ENCODE assay signal across 29 cellular contexts in the genomic region with DNA sequence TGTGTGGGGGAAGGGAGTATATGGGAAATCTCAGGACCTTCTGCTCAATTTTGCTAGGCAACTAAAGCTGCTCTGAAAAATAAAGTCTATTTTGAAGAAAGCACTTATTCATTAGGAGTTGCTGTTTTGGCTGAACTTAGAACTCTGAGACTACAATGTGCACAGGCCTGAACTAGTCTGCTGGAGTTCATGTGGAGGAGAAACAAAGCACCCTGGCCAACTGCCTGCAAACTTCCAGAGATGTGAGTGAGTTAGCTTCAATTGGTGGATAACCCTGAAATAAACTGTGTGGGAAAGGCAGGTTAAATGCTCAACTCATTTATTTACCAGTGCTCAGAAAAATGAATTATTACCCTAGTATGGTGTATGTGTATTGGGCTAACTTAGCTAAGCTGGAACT. TPM values are rescaled to one million over a fixed set of nuclear protein-coding genes. Genes with fewer than 3 reads are reported as not detected.
"Had no signal": no experiment of that assay in that cellular context is flagged by ENCODE, and none has a peak within 500 bp of the region (broad histone marks: within the 10 kb centered on the region; RNA-seq: fewer than 3 reads in every experiment).

No MANE protein-coding gene starts in this region.

- H3K4me3 ChIP-seq: ascending aorta, breast epithelium, SJSA1 had no signal

- H3K9ac ChIP-seq: SK-N-SH had no signal

- H3K27ac ChIP-seq: ascending aorta, SJSA1 had no signal

- H3K4me3 Mint-ChIP-seq: activated CD4-positive, alpha-beta T cell treated with anti-CD3 and anti-CD28 coated beads for 36 hours; activated CD4-positive, alpha-beta T cell treated with anti-CD3 and anti-CD28 coated beads, Interleukin-2, amount 10 ng/mL, durations not matched to agents 7 days and 5 days; activated CD8-positive, alpha-beta T cell treated with anti-CD3 and anti-CD28 coated beads, Interleukin-2, amount 10 ng/mL, durations not matched to agents 7 days and 5 days; activated naive CD4-positive, alpha-beta T cell treated with anti-CD3 and anti-CD28 coated beads, Interleukin-2, amount 50 U/mL, for 24 hours; activated naive CD8-positive, alpha-beta T cell treated with anti-CD3 and anti-CD28 coated beads, Interleukin-2, amount 10 ng/mL, durations not matched to agents 7 days and 5 days; activated T-cell treated with anti-CD3 and anti-CD28 coated beads, Interleukin-2, amount 50 U/mL, for 24 hours; T-helper 1 cell treated with Interleukin-12 subunit alpha and Interleukin-12 subunit beta and Interleukin-4 antibody, amounts not matched to agents 30 μg/mL and 1 μg/mL, for 36 hours; T-helper 2 cell treated with Interferon-gamma antibody and Interleukin-4, amounts not matched to agents 5 μg/mL and 100 μg/mL, for 36 hours; WTC11 had no signal

- H3K4me2 ChIP-seq: SK-N-SH had no signal

- H3K9me3 Mint-ChIP-seq: activated CD4-positive, alpha-beta T cell treated with anti-CD3 and anti-CD28 coated beads, Interleukin-2, amount 10 ng/mL, durations not matched to agents 7 days and 5 days; activated naive CD4-positive, alpha-beta T cell treated with anti-CD3 and anti-CD28 coated beads, Interleukin-2, amount 50 U/mL, for 24 hours; T-helper 1 cell treated with Interleukin-12 subunit alpha and Interleukin-12 subunit beta and Interleukin-4 antibody, amounts not matched to agents 30 μg/mL and 1 μg/mL, for 36 hours had no signal

- H3K27me3 ChIP-seq: ascending aorta, breast epithelium had no signal

- H3K27me3 Mint-ChIP-seq: activated CD4-positive, alpha-beta T cell treated with anti-CD3 and anti-CD28 coated beads for 36 hours; activated naive CD4-positive, alpha-beta T cell treated with anti-CD3 and anti-CD28 coated beads, Interleukin-2, amount 50 U/mL, for 24 hours; activated T-cell treated with anti-CD3 and anti-CD28 coated beads, Interleukin-2, amount 50 U/mL, for 24 hours had no signal

- H3K9me3 ChIP-seq: ascending aorta, SJSA1, SK-N-SH had no signal

- H3K4me1 Mint-ChIP-seq: activated CD4-positive, alpha-beta T cell treated with anti-CD3 and anti-CD28 coated beads for 36 hours; activated CD4-positive, alpha-beta T cell treated with anti-CD3 and anti-CD28 coated beads, Interleukin-2, amount 10 ng/mL, durations not matched to agents 7 days and 5 days; activated naive CD4-positive, alpha-beta T cell treated with anti-CD3 and anti-CD28 coated beads, Interleukin-2, amount 50 U/mL, for 24 hours; activated naive CD8-positive, alpha-beta T cell treated with anti-CD3 and anti-CD28 coated beads, Interleukin-2, amount 10 ng/mL, durations not matched to agents 7 days and 5 days; WTC11 had no signal

- ATAC-seq: activated CD4-positive, alpha-beta T cell treated with anti-CD3 and anti-CD28 coated beads for 36 hours; activated CD4-positive, CD25-positive, alpha-beta regulatory T cell treated with anti-CD3 and anti-CD28 coated beads, Interleukin-2, amount 50 U/mL, for 24 hours; activated CD8-positive, alpha-beta T cell treated with anti-CD3 and anti-CD28 coated beads, Interleukin-2, amount 10 ng/mL, durations not matched to agents 7 days and 5 days; Panc1; WTC11 had no signal

- DNase-seq: activated CD4-positive, alpha-beta T cell treated with anti-CD3 and anti-CD28 coated beads for 36 hours; activated CD4-positive, alpha-beta T cell treated with anti-CD3 and anti-CD28 coated beads, Interleukin-2, amount 10 ng/mL, durations not matched to agents 7 days and 5 days; activated CD4-positive, alpha-beta T cell treated with anti-CD3 and anti-CD28 coated beads, Interleukin-2, amount 50 U/mL, for 48 hours; activated CD8-positive, alpha-beta T cell treated with anti-CD3 and anti-CD28 coated beads, Interleukin-2, amount 10 ng/mL, durations not matched to agents 7 days and 5 days; activated gamma-delta T cell; activated naive CD4-positive, alpha-beta T cell treated with Interleukin-2 at 50 U/mL for 16 hours; activated naive CD8-positive, alpha-beta T cell treated with anti-CD3 and anti-CD28 coated beads, Interleukin-2, amount 10 ng/mL, durations not matched to agents 7 days and 5 days; activated T-cell treated with anti-CD3 and anti-CD28 coated beads, Interleukin-2, amount 50 U/mL, for 24 hours; NCI-H1105; NCI-H1436; NCI-H1694 treated with DMSO at 0.1 percent for 48 hours; NCI-H2029; NCI-H345; NCI-H524 treated with DMSO at 0.1 percent for 48 hours; SHP77 treated with DMSO at 0.1 percent for 48 hours; SK-N-SH had no signal

- H3K36me3 ChIP-seq: ascending aorta, breast epithelium, SJSA1 had no signal

- H3K4me1 ChIP-seq: ascending aorta, breast epithelium, SJSA1 had no signal

- H3K27ac Mint-ChIP-seq: activated CD4-positive, alpha-beta T cell treated with anti-CD3 and anti-CD28 coated beads for 36 hours; activated CD4-positive, alpha-beta T cell treated with anti-CD3 and anti-CD28 coated beads, Interleukin-2, amount 10 ng/mL, durations not matched to agents 7 days and 5 days; activated CD8-positive, alpha-beta T cell treated with anti-CD3 and anti-CD28 coated beads, Interleukin-2, amount 10 ng/mL, durations not matched to agents 7 days and 5 days; activated naive CD4-positive, alpha-beta T cell treated with anti-CD3 and anti-CD28 coated beads, Interleukin-2, amount 50 U/mL, for 24 hours; activated naive CD8-positive, alpha-beta T cell treated with anti-CD3 and anti-CD28 coated beads, Interleukin-2, amount 10 ng/mL, durations not matched to agents 7 days and 5 days; activated T-cell treated with anti-CD3 and anti-CD28 coated beads, Interleukin-2, amount 50 U/mL, for 24 hours; activated T-helper 2 cell treated with anti-CD3 and anti-CD28 coated beads, Interferon-gamma antibody, Interleukin-2, Interleukin-4, amounts not matched to agents 10 μg/mL and 5 μg/mL and 100 μg/mL, durations not matched to agents 14 hours and 24 hours and 36 hours; T-helper 1 cell treated with Interleukin-12 subunit alpha and Interleukin-12 subunit beta and Interleukin-4 antibody, amounts not matched to agents 30 μg/mL and 1 μg/mL, for 36 hours; T-helper 2 cell treated with Interferon-gamma antibody and Interleukin-4, amounts not matched to agents 5 μg/mL and 100 μg/mL, for 36 hours; WTC11 had no signal

RNA-seq across cellular contexts. Expression of a gene that starts 17.3 kb away (rescaled TPM):
- total RNA-seq: ascending aorta had no signal

RNA-seq across cellular contexts. Expression of a gene that starts 39.5 kb away (rescaled TPM):
- total RNA-seq: activated CD4-positive, alpha-beta T cell treated with anti-CD3 and anti-CD28 coated beads, Interleukin-2, amount 10 ng/mL, durations not matched to agents 7 days and 5 days; activated CD8-positive, alpha-beta T cell treated with anti-CD3 and anti-CD28 coated beads, Interleukin-2, amount 10 ng/mL, durations not matched to agents 7 days and 5 days; activated T-helper 2 cell treated with anti-CD3 and anti-CD28 coated beads, Interferon-gamma antibody, Interleukin-2, Interleukin-4, amounts not matched to agents 10 μg/mL and 5 μg/mL and 100 μg/mL, durations not matched to agents 14 hours and 24 hours and 36 hours; ascending aorta; breast epithelium; M059J; NCI-H460; RPMI7951; SJSA1 had no signal
- polyA plus RNA-seq: SK-N-SH had no signal
